In genomic region chr16:70442344-70442743, GRCh38 we compare ENCODE assay signal across 29 cellular contexts.
"Had no signal": no experiment of that assay in that cellular context is flagged by ENCODE, and none has a peak within 500 bp of the region (broad histone marks: within the 10 kb centered on the region; RNA-seq: fewer than 3 reads in every experiment).

No MANE protein-coding gene starts in this region.

- H3K9me3 Mint-ChIP-seq: dendritic cell treated with granulocyte-macrophage colony-stimulating factor and Interleukin-4, amounts not matched to agents 40 ng/mL and 50 ng/mL, for 4 days; effector memory CD8-positive, alpha-beta T cell; endodermal cell had no signal

- H3K9me3 ChIP-seq: colonic mucosa, esophagus muscularis mucosa, esophagus squamous epithelium, gastrocnemius medialis, gastroesophageal sphincter, heart left ventricle, heart right ventricle had no signal

- H3K4me2 ChIP-seq: hepatocyte had no signal

- H3K4me1 ChIP-seq: colonic mucosa, foreskin keratinocyte had no signal

- H3K27ac Mint-ChIP-seq: dendritic cell treated with granulocyte-macrophage colony-stimulating factor and Interleukin-4, amounts not matched to agents 40 ng/mL and 50 ng/mL, for 4 days; effector memory CD8-positive, alpha-beta T cell; endodermal cell had no signal

- H3K4me3 ChIP-seq: colonic mucosa, coronary artery, dorsolateral prefrontal cortex, esophagus muscularis mucosa, esophagus squamous epithelium, gastrocnemius medialis, gastroesophageal sphincter, heart left ventricle, heart right ventricle, hepatocyte had no signal

- H3K4me3 Mint-ChIP-seq: dendritic cell treated with granulocyte-macrophage colony-stimulating factor and Interleukin-4, amounts not matched to agents 40 ng/mL and 50 ng/mL, for 4 days; effector memory CD8-positive, alpha-beta T cell; endodermal cell had no signal

- FAIRE-seq: endometrium, endothelial cell of umbilical vein, frontal cortex had no signal

- H2AFZ ChIP-seq: hepatocyte had no signal

- H3K36me3 ChIP-seq: colonic mucosa, esophagus muscularis mucosa, esophagus squamous epithelium, gastrocnemius medialis, gastroesophageal sphincter, heart left ventricle, heart right ventricle had no signal

- ATAC-seq: effector memory CD8-positive, alpha-beta T cell; esophagus mucosa; foreskin keratinocyte; gastrocnemius medialis; gastroesophageal sphincter; heart left ventricle; heart right ventricle had no signal

- DNase-seq: colonic mucosa; cortex of kidney; dermis blood vessel endothelial cell; dorsolateral prefrontal cortex; effector CD4-positive, alpha-beta T cell; effector CD8-positive, alpha-beta T cell; effector memory CD4-positive, alpha-beta T cell; effector memory CD8-positive, alpha-beta T cell; endodermal cell; erythroblast; esophagus squamous epithelium; foreskin fibroblast; foreskin keratinocyte; foreskin melanocyte; gastrocnemius medialis; glutamatergic neuron; head of caudate nucleus; heart left ventricle; heart right ventricle had no signal

- H3K27me3 Mint-ChIP-seq: effector memory CD8-positive, alpha-beta T cell had no signal

- H3K27me3 ChIP-seq: colonic mucosa, dorsolateral prefrontal cortex, esophagus muscularis mucosa, esophagus squamous epithelium, foreskin keratinocyte, gastrocnemius medialis, gastroesophageal sphincter, heart left ventricle, heart right ventricle, hepatocyte had no signal

- H3K27ac ChIP-seq: colonic mucosa, coronary artery, dorsolateral prefrontal cortex, epithelial cell of prostate, esophagus muscularis mucosa, esophagus squamous epithelium, foreskin keratinocyte, gastrocnemius medialis, gastroesophageal sphincter, heart left ventricle, heart right ventricle had no signal
